In the genomic region with DNA sequence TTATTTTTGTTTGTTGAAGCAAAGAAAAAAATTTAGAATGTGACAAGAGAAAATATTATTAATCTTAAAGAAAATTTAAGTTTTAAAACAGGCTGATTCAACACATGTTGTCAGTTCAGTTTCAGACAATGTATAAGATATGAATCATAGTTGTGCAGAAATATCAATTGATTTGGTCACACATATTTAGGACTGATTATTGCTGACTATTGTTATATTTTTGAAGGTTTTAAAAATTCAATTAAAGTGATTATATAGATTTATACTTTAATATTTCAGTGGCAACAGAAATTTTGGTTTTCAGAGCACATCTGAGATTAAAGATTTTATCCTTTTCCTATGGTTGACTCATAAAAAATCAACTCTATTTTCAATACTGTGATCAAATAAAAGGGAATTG, we compare ENCODE assay signal across 35 cellular contexts.
"Had no signal": no experiment of that assay in that cellular context is flagged by ENCODE, and none has a peak within 500 bp of the region (broad histone marks: within the 10 kb centered on the region; RNA-seq: fewer than 3 reads in every experiment).

No MANE protein-coding gene starts in this region.

- H3K36me3 ChIP-seq: ascending aorta, cardiac muscle cell had no signal

- H3K27me3 Mint-ChIP-seq: activated B cell treated with CpG ODN at 0.5 μM for 24 hours; activated CD4-positive, alpha-beta T cell treated with anti-CD3 and anti-CD28 coated beads, Interleukin-2, amount 10 ng/mL, durations not matched to agents 24 days and 14 days; activated CD8-positive, alpha-beta T cell treated with anti-CD3 and anti-CD28 coated beads for 36 hours; activated naive CD4-positive, alpha-beta T cell treated with anti-CD3 and anti-CD28 coated beads, Interleukin-2, amount 10 ng/mL, durations not matched to agents 7 days and 5 days; activated naive CD4-positive, alpha-beta T cell treated with anti-CD3 and anti-CD28 coated beads, Interleukin-2, amount 50 U/mL, for 24 hours; activated naive CD8-positive, alpha-beta T cell; activated naive CD8-positive, alpha-beta T cell treated with anti-CD3 and anti-CD28 coated beads, Interleukin-2, amount 10 ng/mL, durations not matched to agents 7 days and 5 days; brain; central memory CD8-positive, alpha-beta T cell had no signal

- H3K4me3 ChIP-seq: ascending aorta, cardiac muscle cell had no signal

- H3K9me3 Mint-ChIP-seq: activated B cell treated with CpG ODN at 0.5 μM for 24 hours; activated CD4-positive, alpha-beta memory T cell treated with anti-CD3 and anti-CD28 coated beads for 36 hours; activated CD4-positive, alpha-beta T cell treated with anti-CD3 and anti-CD28 coated beads, Interleukin-2, amount 10 ng/mL, durations not matched to agents 24 days and 14 days; activated CD8-positive, alpha-beta T cell treated with anti-CD3 and anti-CD28 coated beads for 36 hours; activated naive CD4-positive, alpha-beta T cell treated with anti-CD3 and anti-CD28 coated beads, Interleukin-2, amount 10 ng/mL, durations not matched to agents 7 days and 5 days; activated naive CD4-positive, alpha-beta T cell treated with anti-CD3 and anti-CD28 coated beads, Interleukin-2, amount 50 U/mL, for 24 hours; activated naive CD8-positive, alpha-beta T cell treated with anti-CD3 and anti-CD28 coated beads, Interleukin-2, amount 10 ng/mL, durations not matched to agents 7 days and 5 days; activated naive CD8-positive, alpha-beta T cell treated with anti-CD3 and anti-CD28 coated beads, Interleukin-2, amount 50 U/mL, for 24 hours; activated T-cell treated with anti-CD3 and anti-CD28 coated beads, Interleukin-2, amount 50 U/mL, for 4 hours; central memory CD8-positive, alpha-beta T cell; T-helper 1 cell treated with Interleukin-12 subunit alpha and Interleukin-12 subunit beta and Interleukin-4 antibody, amounts not matched to agents 30 μg/mL and 1 μg/mL, for 36 hours; T-helper 2 cell treated with Interferon-gamma antibody and Interleukin-4, amounts not matched to agents 5 μg/mL and 100 μg/mL, for 36 hours had no signal

- H3K27ac ChIP-seq: ascending aorta, cardiac muscle cell, VCaP had no signal

- H3K27me3 ChIP-seq: ascending aorta, cardiac muscle cell had no signal

- H3K4me3 Mint-ChIP-seq: activated B cell treated with CpG ODN at 0.5 μM for 24 hours; activated CD4-positive, alpha-beta memory T cell treated with anti-CD3 and anti-CD28 coated beads for 36 hours; activated CD4-positive, alpha-beta T cell treated with anti-CD3 and anti-CD28 coated beads, Interleukin-2, amount 10 ng/mL, durations not matched to agents 24 days and 14 days; activated CD8-positive, alpha-beta T cell treated with anti-CD3 and anti-CD28 coated beads for 36 hours; activated naive CD4-positive, alpha-beta T cell treated with anti-CD3 and anti-CD28 coated beads, Interleukin-2, amount 10 ng/mL, durations not matched to agents 7 days and 5 days; activated naive CD4-positive, alpha-beta T cell treated with anti-CD3 and anti-CD28 coated beads, Interleukin-2, amount 50 U/mL, for 24 hours; activated naive CD8-positive, alpha-beta T cell; activated naive CD8-positive, alpha-beta T cell treated with anti-CD3 and anti-CD28 coated beads, Interleukin-2, amount 10 ng/mL, durations not matched to agents 7 days and 5 days; activated naive CD8-positive, alpha-beta T cell treated with anti-CD3 and anti-CD28 coated beads, Interleukin-2, amount 50 U/mL, for 24 hours; activated T-cell treated with anti-CD3 and anti-CD28 coated beads, Interleukin-2, amount 50 U/mL, for 4 hours; brain; central memory CD8-positive, alpha-beta T cell; T-helper 1 cell treated with Interleukin-12 subunit alpha and Interleukin-12 subunit beta and Interleukin-4 antibody, amounts not matched to agents 30 μg/mL and 1 μg/mL, for 36 hours; T-helper 2 cell treated with Interferon-gamma antibody and Interleukin-4, amounts not matched to agents 5 μg/mL and 100 μg/mL, for 36 hours had no signal

- H3K9me3 ChIP-seq: ascending aorta had no signal

- FAIRE-seq: bronchial epithelial cell had no signal

- ATAC-seq: activated CD8-positive, alpha-beta T cell treated with anti-CD3 and anti-CD28 coated beads for 36 hours; activated naive CD8-positive, alpha-beta T cell treated with anti-CD3 and anti-CD28 coated beads, Interleukin-2, amount 50 U/mL, for 24 hours; activated T-cell treated with anti-CD3 and anti-CD28 coated beads, Interleukin-2, amount 50 U/mL, for 4 hours had no signal

- H3K27ac Mint-ChIP-seq: activated B cell treated with CpG ODN at 0.5 μM for 24 hours; activated CD4-positive, alpha-beta memory T cell treated with anti-CD3 and anti-CD28 coated beads for 36 hours; activated CD4-positive, alpha-beta T cell treated with anti-CD3 and anti-CD28 coated beads, Interleukin-2, amount 10 ng/mL, durations not matched to agents 24 days and 14 days; activated CD8-positive, alpha-beta T cell treated with anti-CD3 and anti-CD28 coated beads for 36 hours; activated naive CD4-positive, alpha-beta T cell treated with anti-CD3 and anti-CD28 coated beads, Interleukin-2, amount 10 ng/mL, durations not matched to agents 7 days and 5 days; activated naive CD4-positive, alpha-beta T cell treated with anti-CD3 and anti-CD28 coated beads, Interleukin-2, amount 50 U/mL, for 24 hours; activated naive CD8-positive, alpha-beta T cell; activated naive CD8-positive, alpha-beta T cell treated with anti-CD3 and anti-CD28 coated beads, Interleukin-2, amount 10 ng/mL, durations not matched to agents 7 days and 5 days; activated naive CD8-positive, alpha-beta T cell treated with anti-CD3 and anti-CD28 coated beads, Interleukin-2, amount 50 U/mL, for 24 hours; brain; T-helper 1 cell treated with Interleukin-12 subunit alpha and Interleukin-12 subunit beta and Interleukin-4 antibody, amounts not matched to agents 30 μg/mL and 1 μg/mL, for 36 hours; T-helper 2 cell treated with Interferon-gamma antibody and Interleukin-4, amounts not matched to agents 5 μg/mL and 100 μg/mL, for 36 hours had no signal

- DNase-seq: activated B cell treated with CpG ODN at 0.5 μM for 24 hours; activated CD4-positive, alpha-beta memory T cell treated with anti-CD3 and anti-CD28 coated beads for 36 hours; activated CD4-positive, alpha-beta T cell treated with anti-CD3 and anti-CD28 coated beads for 4 hours; activated CD4-positive, alpha-beta T cell treated with anti-CD3 and anti-CD28 coated beads, Interleukin-2, amount 10 ng/mL, durations not matched to agents 24 days and 14 days; activated CD4-positive, alpha-beta T cell treated with anti-CD3 and anti-CD28 coated beads, Interleukin-2, amount 50 U/mL, for 1 hour; activated CD4-positive, alpha-beta T cell treated with anti-CD3 and anti-CD28 coated beads, Interleukin-2, amount 50 U/mL, for 4 hours; activated CD4-positive, CD25-positive, alpha-beta regulatory T cell treated with anti-CD3 and anti-CD28 coated beads, Interleukin-2, amount 50 U/mL, for 72 hours; activated CD8-positive, alpha-beta memory T cell treated with anti-CD3 and anti-CD28 coated beads, Interleukin-2, amount 50 U/mL, for 4 hours; activated CD8-positive, alpha-beta T cell treated with anti-CD3 and anti-CD28 coated beads for 36 hours; activated effector memory CD4-positive, alpha-beta T cell treated with anti-CD3 and anti-CD28 coated beads, Interleukin-2, amount 50 U/mL, for 16 hours; activated gamma-delta T cell treated with Interleukin-2 at 50 U/mL for 16 hours; activated naive CD4-positive, alpha-beta T cell treated with anti-CD3 and anti-CD28 coated beads, Interleukin-2, amount 10 ng/mL, durations not matched to agents 7 days and 5 days; activated naive CD4-positive, alpha-beta T cell treated with Interleukin-2 at 50 U/mL for 16 hours; activated naive CD8-positive, alpha-beta T cell treated with anti-CD3 and anti-CD28 coated beads, Interleukin-2, amount 10 ng/mL, durations not matched to agents 7 days and 5 days; activated naive CD8-positive, alpha-beta T cell treated with anti-CD3 and anti-CD28 coated beads, Interleukin-2, amount 50 U/mL, for 24 hours; activated T-cell treated with anti-CD3 and anti-CD28 coated beads for 4 hours; activated T-cell treated with anti-CD3 and anti-CD28 coated beads, Interleukin-2, amount 50 U/mL, for 1 hour; activated T-cell treated with anti-CD3 and anti-CD28 coated beads, Interleukin-2, amount 50 U/mL, for 4 hours; amygdala; anterior cingulate cortex; caudate nucleus; cerebellar nuclear complex; T-helper 1 cell; T-helper 2 cell; T-helper 9 cell had no signal

- H3K4me1 Mint-ChIP-seq: activated B cell treated with CpG ODN at 0.5 μM for 24 hours; activated CD4-positive, alpha-beta T cell treated with anti-CD3 and anti-CD28 coated beads, Interleukin-2, amount 10 ng/mL, durations not matched to agents 24 days and 14 days; activated naive CD4-positive, alpha-beta T cell treated with anti-CD3 and anti-CD28 coated beads, Interleukin-2, amount 10 ng/mL, durations not matched to agents 7 days and 5 days; activated naive CD4-positive, alpha-beta T cell treated with anti-CD3 and anti-CD28 coated beads, Interleukin-2, amount 50 U/mL, for 24 hours; activated naive CD8-positive, alpha-beta T cell treated with anti-CD3 and anti-CD28 coated beads, Interleukin-2, amount 10 ng/mL, durations not matched to agents 7 days and 5 days; activated naive CD8-positive, alpha-beta T cell treated with anti-CD3 and anti-CD28 coated beads, Interleukin-2, amount 50 U/mL, for 24 hours; brain; central memory CD8-positive, alpha-beta T cell had no signal

- H3K36me3 Mint-ChIP-seq: activated CD4-positive, alpha-beta memory T cell treated with anti-CD3 and anti-CD28 coated beads for 36 hours; activated naive CD4-positive, alpha-beta T cell treated with anti-CD3 and anti-CD28 coated beads, Interleukin-2, amount 10 ng/mL, durations not matched to agents 7 days and 5 days; activated naive CD4-positive, alpha-beta T cell treated with anti-CD3 and anti-CD28 coated beads, Interleukin-2, amount 50 U/mL, for 24 hours; activated naive CD8-positive, alpha-beta T cell; activated naive CD8-positive, alpha-beta T cell treated with anti-CD3 and anti-CD28 coated beads, Interleukin-2, amount 10 ng/mL, durations not matched to agents 7 days and 5 days had no signal

- H3K4me1 ChIP-seq: ascending aorta had no signal
